Comparison of ENCODE assay signal across 1 cellular context in the genomic region with DNA sequence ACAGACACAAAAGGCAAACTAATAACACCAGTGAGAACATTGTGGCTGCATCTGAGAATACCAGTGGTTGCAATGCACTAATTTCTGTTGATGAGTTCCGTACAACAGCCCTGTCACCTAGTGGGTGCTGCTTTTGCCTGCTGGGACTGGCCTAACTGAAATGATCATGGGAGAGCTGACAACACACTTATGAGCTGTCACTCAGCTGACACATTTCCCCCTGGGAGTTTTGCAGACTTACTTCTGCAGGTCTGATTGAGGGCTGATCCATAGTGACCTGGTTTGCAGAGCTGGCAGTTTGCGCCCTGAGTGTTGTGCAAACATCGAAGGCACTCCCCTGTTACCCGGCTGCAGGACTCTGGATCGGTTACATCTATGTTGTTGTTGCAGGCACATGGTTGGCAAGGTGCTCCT.
TF ChIP-seq lines count a peak whose summit lies in the region.

No MANE protein-coding gene starts in this region.

TF ChIP-seq in GM23338, 12 proteins besides CTCF, POLR2A, EP300 and RAD21 (continued from another document):
- TF ChIP-seq, protein P1, sequence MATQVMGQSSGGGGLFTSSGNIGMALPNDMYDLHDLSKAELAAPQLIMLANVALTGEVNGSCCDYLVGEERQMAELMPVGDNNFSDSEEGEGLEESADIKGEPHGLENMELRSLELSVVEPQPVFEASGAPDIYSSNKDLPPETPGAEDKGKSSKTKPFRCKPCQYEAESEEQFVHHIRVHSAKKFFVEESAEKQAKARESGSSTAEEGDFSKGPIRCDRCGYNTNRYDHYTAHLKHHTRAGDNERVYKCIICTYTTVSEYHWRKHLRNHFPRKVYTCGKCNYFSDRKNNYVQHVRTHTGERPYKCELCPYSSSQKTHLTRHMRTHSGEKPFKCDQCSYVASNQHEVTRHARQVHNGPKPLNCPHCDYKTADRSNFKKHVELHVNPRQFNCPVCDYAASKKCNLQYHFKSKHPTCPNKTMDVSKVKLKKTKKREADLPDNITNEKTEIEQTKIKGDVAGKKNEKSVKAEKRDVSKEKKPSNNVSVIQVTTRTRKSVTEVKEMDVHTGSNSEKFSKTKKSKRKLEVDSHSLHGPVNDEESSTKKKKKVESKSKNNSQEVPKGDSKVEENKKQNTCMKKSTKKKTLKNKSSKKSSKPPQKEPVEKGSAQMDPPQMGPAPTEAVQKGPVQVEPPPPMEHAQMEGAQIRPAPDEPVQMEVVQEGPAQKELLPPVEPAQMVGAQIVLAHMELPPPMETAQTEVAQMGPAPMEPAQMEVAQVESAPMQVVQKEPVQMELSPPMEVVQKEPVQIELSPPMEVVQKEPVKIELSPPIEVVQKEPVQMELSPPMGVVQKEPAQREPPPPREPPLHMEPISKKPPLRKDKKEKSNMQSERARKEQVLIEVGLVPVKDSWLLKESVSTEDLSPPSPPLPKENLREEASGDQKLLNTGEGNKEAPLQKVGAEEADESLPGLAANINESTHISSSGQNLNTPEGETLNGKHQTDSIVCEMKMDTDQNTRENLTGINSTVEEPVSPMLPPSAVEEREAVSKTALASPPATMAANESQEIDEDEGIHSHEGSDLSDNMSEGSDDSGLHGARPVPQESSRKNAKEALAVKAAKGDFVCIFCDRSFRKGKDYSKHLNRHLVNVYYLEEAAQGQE (IDR thresholded peaks at IDR 0.05; ENCODE audit: unreplicated experiment), result no peak
- TF ChIP-seq CREB1 (CRISPR knock-in tag; IDR thresholded peaks at IDR 0.05; ENCODE audit: low read depth), result no peak
TF ChIP-seq in GM23338: peak in this region for 0.
